ENCODE assay signal across 25 cellular contexts in genomic region chr2:208669394-208669793, GRCh38.
"Had no signal": no experiment of that assay in that cellular context is flagged by ENCODE, and none has a peak within 500 bp of the region (broad histone marks: within the 10 kb centered on the region; RNA-seq: fewer than 3 reads in every experiment).

No MANE protein-coding gene starts in this region.

- H3K9me3 ChIP-seq: colonic mucosa, lower lobe of right lung, right lobe of liver, stomach, transverse colon had no signal

- H3K36me3 ChIP-seq: colonic mucosa, lower lobe of right lung, right lobe of liver, stomach, transverse colon had no signal

- DNase-seq: activated CD4-positive, alpha-beta T cell treated with anti-CD3 and anti-CD28 coated beads for 4 hours; activated CD4-positive, alpha-beta T cell treated with anti-CD3 and anti-CD28 coated beads, Interleukin-2, amount 50 U/mL, for 48 hours; activated CD4-positive, CD25-positive, alpha-beta regulatory T cell; activated CD8-positive, alpha-beta memory T cell treated with anti-CD3 and anti-CD28 coated beads, Interleukin-2, amount 50 U/mL, for 48 hours; activated naive CD4-positive, alpha-beta T cell treated with anti-CD3 and anti-CD28 coated beads for 36 hours; activated naive CD8-positive, alpha-beta T cell treated with anti-CD3 and anti-CD28 coated beads, Interleukin-2, amount 10 ng/mL, durations not matched to agents 7 days and 5 days; activated T-cell treated with anti-CD3 and anti-CD28 coated beads, Interleukin-2, amount 50 U/mL, for 4 hours; amniotic stem cell; colonic mucosa; dorsolateral prefrontal cortex; effector memory CD8-positive, alpha-beta T cell; foreskin melanocyte; kidney; lower lobe of right lung; mesendoderm; naive B cell; occipital lobe; right lobe of liver; stimulated activated CD4-positive, alpha-beta T cell treated with anti-CD3 and anti-CD28 coated beads, Interleukin-2, amount 100 ng/mL, for 24 hours; stomach; transverse colon had no signal

- ATAC-seq: activated T-cell treated with anti-CD3 and anti-CD28 coated beads, Interleukin-2, amount 50 U/mL, for 4 hours; effector memory CD8-positive, alpha-beta T cell; esophagus mucosa; left lobe of liver; lower lobe of right lung; right lobe of liver; stimulated activated memory B cell treated with anti-CD40 and anti-IgM and Interleukin-4, amounts not matched to agents 10 μg/mL and 1 μg/mL and 100 μg/mL, for 72 hours had no signal

- H3K27ac Mint-ChIP-seq: activated naive CD4-positive, alpha-beta T cell treated with anti-CD3 and anti-CD28 coated beads for 36 hours; activated naive CD8-positive, alpha-beta T cell treated with anti-CD3 and anti-CD28 coated beads, Interleukin-2, amount 10 ng/mL, durations not matched to agents 7 days and 5 days; effector memory CD8-positive, alpha-beta T cell; naive B cell; stimulated activated memory B cell treated with anti-CD40 and anti-IgM and Interleukin-4, amounts not matched to agents 10 μg/mL and 1 μg/mL and 100 μg/mL, for 72 hours had no signal

- H3K4me3 ChIP-seq: colonic mucosa, dorsolateral prefrontal cortex, lower lobe of right lung, right lobe of liver, skin epidermis, stomach, transverse colon had no signal

- H3K4me1 Mint-ChIP-seq: activated naive CD8-positive, alpha-beta T cell treated with anti-CD3 and anti-CD28 coated beads, Interleukin-2, amount 10 ng/mL, durations not matched to agents 7 days and 5 days; naive B cell; stimulated activated memory B cell treated with anti-CD40 and anti-IgM and Interleukin-4, amounts not matched to agents 10 μg/mL and 1 μg/mL and 100 μg/mL, for 72 hours had no signal

- H3K36me3 Mint-ChIP-seq: activated naive CD8-positive, alpha-beta T cell treated with anti-CD3 and anti-CD28 coated beads, Interleukin-2, amount 10 ng/mL, durations not matched to agents 7 days and 5 days; naive B cell; stimulated activated memory B cell treated with anti-CD40 and anti-IgM and Interleukin-4, amounts not matched to agents 10 μg/mL and 1 μg/mL and 100 μg/mL, for 72 hours had no signal

- H3K9me3 Mint-ChIP-seq: activated naive CD4-positive, alpha-beta T cell treated with anti-CD3 and anti-CD28 coated beads for 36 hours; activated naive CD8-positive, alpha-beta T cell treated with anti-CD3 and anti-CD28 coated beads, Interleukin-2, amount 10 ng/mL, durations not matched to agents 7 days and 5 days; activated T-cell treated with anti-CD3 and anti-CD28 coated beads, Interleukin-2, amount 50 U/mL, for 4 hours; stimulated activated memory B cell treated with anti-CD40 and anti-IgM and Interleukin-4, amounts not matched to agents 10 μg/mL and 1 μg/mL and 100 μg/mL, for 72 hours had no signal

- H3K27me3 Mint-ChIP-seq: activated naive CD8-positive, alpha-beta T cell treated with anti-CD3 and anti-CD28 coated beads, Interleukin-2, amount 10 ng/mL, durations not matched to agents 7 days and 5 days; effector memory CD8-positive, alpha-beta T cell; naive B cell; stimulated activated memory B cell treated with anti-CD40 and anti-IgM and Interleukin-4, amounts not matched to agents 10 μg/mL and 1 μg/mL and 100 μg/mL, for 72 hours had no signal

- H3K4me1 ChIP-seq: colonic mucosa, lower lobe of right lung, right lobe of liver, stomach, transverse colon had no signal

- H3K4me3 Mint-ChIP-seq: activated naive CD4-positive, alpha-beta T cell treated with anti-CD3 and anti-CD28 coated beads for 36 hours; activated naive CD8-positive, alpha-beta T cell treated with anti-CD3 and anti-CD28 coated beads, Interleukin-2, amount 10 ng/mL, durations not matched to agents 7 days and 5 days; activated T-cell treated with anti-CD3 and anti-CD28 coated beads, Interleukin-2, amount 50 U/mL, for 4 hours; effector memory CD8-positive, alpha-beta T cell; naive B cell; stimulated activated memory B cell treated with anti-CD40 and anti-IgM and Interleukin-4, amounts not matched to agents 10 μg/mL and 1 μg/mL and 100 μg/mL, for 72 hours had no signal
